Comparison of ENCODE assay signal across 10 cellular contexts in genomic region chr3:58084788-58085543, GRCh38.
A peak's percentile ranks its signal among the peaks of the same experiment; 100 is the strongest.
DNase-seq lines count a peak whose midpoint lies in the region; ATAC-seq, FAIRE-seq and TF ChIP-seq lines count a peak whose summit lies in the region.
"Had no signal": no experiment of that assay in that cellular context is flagged by ENCODE, and none has a peak within 500 bp of the region (broad histone marks: within the 10 kb centered on the region; RNA-seq: fewer than 3 reads in every experiment).

No MANE protein-coding gene starts in this region.

- RAD21 ChIA-PET in GM12878 (lab: Charles Lee; ENCODE audit: unreplicated experiment), result interaction anchor here (0.6 to 2.0 kb wide), 11 partner anchors 9 to 216 kb away, joined by 3 to 8 read pairs (median 3); no protein-coding TSS in a partner anchor

- peak overlapping the region; percentile 28; the same call in 1 of the 2 replicates for H3K27ac ChIP-seq in GM12878 (ENCODE audit: control insufficient read depth, insufficient read depth)

- intact Hi-C loops in GM12878 (cut with micrococcal nuclease; ENCODE audit: unreplicated experiment), result loop anchor here (2.0 kb wide), 1 partner anchor 76 kb away; the partner anchor contains the start of gene FLNB

- no TSS peak for BruUV-seq in GM12878 (replicated peaks; lab: Mats Ljungman, UMichigan)

- peaks cover 37% of the 10 kb centered on the region for H3K4me1 Mint-ChIP-seq in activated T-cell treated with anti-CD3 and anti-CD28 coated beads, Interleukin-2, amount 50 U/mL, for 72 hours (ENCODE audit: low read depth)
- peaks cover 23% of the 10 kb centered on the region for H3K4me1 Mint-ChIP-seq in type B pancreatic cell (ENCODE audit: unreplicated experiment)

- H4K20me1 ChIP-seq in GM12878 (ENCODE audit: control insufficient read depth, insufficient read depth), result no peaks in the 10 kb centered on the region

- no peaks in the 10 kb centered on the region for H3K27me3 ChIP-seq in GM12878 (replicated peaks in 1 of 2; ENCODE audit: control insufficient read depth in 2 of 2, insufficient read depth in 2 of 2, low read length in 1 of 2)

- no peak overlapping the region for H3K9ac ChIP-seq in GM12878 (ENCODE audit: control insufficient read depth, insufficient read depth, low read length)

- H3K4me2 ChIP-seq in GM12878 (ENCODE audit: control insufficient read depth, insufficient read depth), result peak overlapping the region; percentile 47

- H2AFZ ChIP-seq in GM12878 (ENCODE audit: control insufficient read depth, low read depth, low read length), result no peak overlapping the region

- no peaks in the 10 kb centered on the region for H3K79me2 ChIP-seq in GM12878 (ENCODE audit: control insufficient read depth, insufficient read depth, low read length)

- peak; percentile 68 for FAIRE-seq in GM12878 (lab: Jason Lieb, UNC)

- SMC1A ChIA-PET in GM12878 (lab: Charles Lee; ENCODE audit: uncharacterized antibody, unreplicated experiment), result interaction anchor here (0.9 to 2.9 kb wide), 11 partner anchors 9 to 76 kb away, joined by 3 to 11 read pairs (median 4); partner anchors contain the start of gene FLNB

- no peak for ATAC-seq in activated T-cell treated with anti-CD3 and anti-CD28 coated beads, Interleukin-2, amount 50 U/mL, for 72 hours (replicated peaks in 1 of 2)
- peak; percentile 92 for ATAC-seq in HG03064 (IDR thresholded peaks at IDR 0.05; ENCODE audit: low read depth, unreplicated experiment)
- ATAC-seq in GM12878, result peak; percentile 97

- H3K9me3 Mint-ChIP-seq in activated T-cell treated with anti-CD3 and anti-CD28 coated beads, Interleukin-2, amount 50 U/mL, for 72 hours, result no peaks in the 10 kb centered on the region
- no peaks in the 10 kb centered on the region for H3K9me3 Mint-ChIP-seq in type B pancreatic cell

- TF ChIP-seq CTCF in GM12878 (IDR thresholded peaks at IDR 0.05 in 2 of 3, conservative IDR thresholded peaks at IDR 0.05 in 1 of 3; ENCODE audit: control insufficient read depth in 2 of 3, extremely low read depth in 1 of 3, insufficient read depth in 1 of 3, low read depth in 3 of 3, low read length in 3 of 3) (no peak), type B pancreatic cell (conservative IDR thresholded peaks at IDR 0.05) (no peak)

- H3K36me3 Mint-ChIP-seq in activated T-cell treated with anti-CD3 and anti-CD28 coated beads, Interleukin-2, amount 50 U/mL, for 72 hours (ENCODE audit: insufficient read depth in 2 of 2), result peaks cover 2 to 3% of the 10 kb centered on the region in 2 donors
- H3K36me3 Mint-ChIP-seq in type B pancreatic cell, result peaks cover 35% of the 10 kb centered on the region

- WGBS in GM12878 (ENCODE audit: insufficient coverage, insufficient replicate concordance, low lambda C conversion rate, missing lambda C conversion rate), result 57% methylated on average over 5 of the region's 5 CpGs

- POLR2A ChIA-PET in GM12878 (lab: Charles Lee), result interaction anchor here (0.6 kb wide), 1 partner anchor 133 kb away, joined by 4 read pairs; no protein-coding TSS in a partner anchor

- TF ChIP-seq EP300 in GM12878 (IDR thresholded peaks at IDR 0.05; ENCODE audit: borderline replicate concordance in 1 of 2, control insufficient read depth in 1 of 2, low read depth in 2 of 2, low read length in 2 of 2), result peak; percentile 12 to 53; a peak in 2 of 4 replicates

- H3K36me3 ChIP-seq in GM12878 (ENCODE audit: control insufficient read depth in 2 of 2, insufficient read depth in 2 of 2, low read length in 1 of 2), result peaks cover 2 to 4% of the 10 kb centered on the region in 2 experiments; a peak in 3 of 4 replicates

- no peaks in the 10 kb centered on the region for H3K9me3 ChIP-seq in GM12878 (replicated peaks; ENCODE audit: control insufficient read depth, insufficient read depth, low read length)

- peak overlapping the region in 1 of 2 donors; percentile 33 for H3K4me3 Mint-ChIP-seq in activated T-cell treated with anti-CD3 and anti-CD28 coated beads, Interleukin-2, amount 50 U/mL, for 72 hours
- no peak overlapping the region for H3K4me3 Mint-ChIP-seq in type B pancreatic cell

- CTCF ChIA-PET in GM12878 (lab: Yijun Ruan, JAX), result interaction anchor here (1.2 to 1.9 kb wide), 5 partner anchors 9 to 77 kb away, joined by 3 to 7 read pairs (median 4); partner anchors contain the start of gene FLNB

- H3K4me3 ChIP-seq in GM12878, result no peak overlapping the region

- no peak for DNase-seq in activated T-cell treated with anti-CD3 and anti-CD28 coated beads, Interleukin-2, amount 50 U/mL, for 72 hours
- no peak for DNase-seq in activated T-cell treated with anti-CD3 and anti-CD28 coated beads, Interleukin-2, amount 50 U/mL, for 48 hours
- peak; percentile 40 for DNase-seq in GM12878 (ENCODE audit: low read depth, low spot score)
- no peak for DNase-seq in type B pancreatic cell (ENCODE audit: extremely low spot score, unreplicated experiment)
- no peak for DNase-seq in D341Med (ENCODE audit: low spot score)
- no peak for DNase-seq in AG08396 (ENCODE audit: low spot score)
- no peak for DNase-seq in COR-L47 (lab: John Stamatoyannopoulos, UW)
- DNase-seq: activated CD4-positive, CD25-positive, alpha-beta regulatory T cell; NCI-H2081 had no signal

- TF ChIP-seq RAD21 in GM12878 (IDR thresholded peaks at IDR 0.05; ENCODE audit: insufficient read depth, low read depth, low read length), result no peak

- H3K27ac Mint-ChIP-seq in activated T-cell treated with anti-CD3 and anti-CD28 coated beads, Interleukin-2, amount 50 U/mL, for 72 hours, result peak overlapping the region; percentile 27
- peak overlapping the region; percentile 72 for H3K27ac Mint-ChIP-seq in type B pancreatic cell

- H3K27me3 Mint-ChIP-seq in activated T-cell treated with anti-CD3 and anti-CD28 coated beads, Interleukin-2, amount 50 U/mL, for 72 hours (ENCODE audit: low read depth), result no peaks in the 10 kb centered on the region
- no peaks in the 10 kb centered on the region for H3K27me3 Mint-ChIP-seq in type B pancreatic cell

- TF ChIP-seq POLR2A in GM12878 (IDR thresholded peaks at IDR 0.05; ENCODE audit: low read depth, low read length), result no peak

- peaks cover 21% of the 10 kb centered on the region for H3K4me1 ChIP-seq in GM12878 (ENCODE audit: control insufficient read depth, insufficient read depth, low read length)

- in situ Hi-C loops in GM12878 (cut with MboI), result no loop called here

TF ChIP-seq in GM12878, 131 proteins besides CTCF, POLR2A, EP300 and RAD21 (continues in another document):
- TF ChIP-seq YY1 (IDR thresholded peaks at IDR 0.05; ENCODE audit: low read depth, low read length) (no peak), GATAD2B (conservative IDR thresholded peaks at IDR 0.05; ENCODE audit: low read depth) (no peak), KAT2A (conservative IDR thresholded peaks at IDR 0.05; ENCODE audit: control insufficient read depth, low read depth, low read length) (no peak), PML (IDR thresholded peaks at IDR 0.05; ENCODE audit: low read length) (no peak), TBL1XR1 (IDR thresholded peaks at IDR 0.05; ENCODE audit: low read depth, low read length) (no peak), ZNF217 (IDR thresholded peaks at IDR 0.05) (no peak), ZNF687 (IDR thresholded peaks at IDR 0.05) (no peak), CEBPB (IDR thresholded peaks at IDR 0.05; ENCODE audit: borderline replicate concordance in 1 of 2, low read depth in 2 of 2, low read length in 2 of 2) (no peak), ATF2 (IDR thresholded peaks at IDR 0.05; ENCODE audit: low read length) (no peak)

Comparison
In these comparisons a context has a peak if more than half of its experiments do, and no peak if none do; other contexts are left out.
1. ATAC-seq: peak in HG03064 (single experiment) and GM12878 (single experiment); none in activated T-cell treated with anti-CD3 and anti-CD28 coated beads, Interleukin-2, amount 50 U/mL, for 72 hours (0 of 2).